8 cellular contexts compared by ENCODE assay signal in genomic region chr12:107404981-107405380, GRCh38.
DNase-seq lines count a peak whose midpoint lies in the region; ATAC-seq, FAIRE-seq and TF ChIP-seq lines count a peak whose summit lies in the region.

No MANE protein-coding gene starts in this region.

- peaks cover 13% of the 10 kb centered on the region for H3K4me1 ChIP-seq in HepG2 (ENCODE audit: insufficient read depth, low read length)

- BruUV-seq in HepG2 (replicated peaks; lab: Mats Ljungman, UMichigan), result no TSS peak

- ATAC-seq in HepG2 (peak; percentile 97), GM21367 (IDR thresholded peaks at IDR 0.05; ENCODE audit: unreplicated experiment) (no peak)

- intact Hi-C loops in HepG2 (cut with micrococcal nuclease; ENCODE audit: unreplicated experiment), result loop anchor here (1.0 kb wide), 1 partner anchor 202 kb away; no protein-coding TSS in a partner anchor

- no peak overlapping the region for H3K4me3 ChIP-seq in HepG2 (replicated peaks in 1 of 3; ENCODE audit: insufficient read depth in 1 of 3, low read depth in 2 of 3, low read length in 3 of 3)

- TF ChIP-seq EP300 in HepG2 (IDR thresholded peaks at IDR 0.05; ENCODE audit: low read depth in 2 of 2, low read length in 2 of 2) (no peak), HepG2 (CRISPR knock-in tag; IDR thresholded peaks at IDR 0.05; ENCODE audit: borderline replicate concordance) (no peak)

- WGBS in HepG2 (ENCODE audit: low lambda C conversion rate), result 58% methylated on average over 2 of the region's 4 CpGs

- TF ChIP-seq POLR2A in HepG2 (IDR thresholded peaks at IDR 0.05; ENCODE audit: insufficient read depth in 1 of 2, low read depth in 2 of 2, low read length in 2 of 2), result no peak

- TF ChIP-seq RAD21 in HepG2 (CRISPR knock-in tag; IDR thresholded peaks at IDR 0.05), result peak; percentile 80

- POLR2A ChIA-PET in HepG2 (lab: Yijun Ruan, JAX), result no interaction called here

- H2AFZ ChIP-seq in HepG2 (ENCODE audit: low read length), result no peak overlapping the region

- peak; percentile 88 for FAIRE-seq in HepG2 (lab: Jason Lieb, UNC)

- CTCF ChIA-PET in HepG2 (lab: Yijun Ruan, JAX; ENCODE audit: low intra/inter-chr PET ratio, low total read pairs), result interaction anchor here (1.2 to 2.1 kb wide), 3 partner anchors 203 to 273 kb away, joined by 3 to 13 read pairs (median 7); no protein-coding TSS in a partner anchor

- H3K9me3 ChIP-seq in HepG2 (ENCODE audit: low read length), result no peaks in the 10 kb centered on the region

- peak; percentile 82 for DNase-seq in ACHN
- peak; percentile 32 for DNase-seq in GM03348 (ENCODE audit: low spot score)
- DNase-seq in NCI-H1694 treated with DMSO at 0.1 percent for 48 hours (lab: John Stamatoyannopoulos, UW), result peak; percentile 40
- DNase-seq in activated naive CD4-positive, alpha-beta T cell treated with anti-CD3 and anti-CD28 coated beads, Interleukin-2, amount 50 U/mL, for 16 hours, result peak; percentile 15
- DNase-seq in HepG2 (ENCODE audit: low spot score), result peak; percentile 66
- no peak for DNase-seq in HK-2 (ENCODE audit: unreplicated experiment)
- DNase-seq in T1000 (lab: John Stamatoyannopoulos, UW), result no peak

- no peak overlapping the region for H3K9ac ChIP-seq in HepG2 (ENCODE audit: insufficient read depth, low read depth, low read length)

- no peak overlapping the region for H3K27ac ChIP-seq in HepG2 (ENCODE audit: extremely low read length, insufficient read depth, low read length)

- TF ChIP-seq CTCF in HepG2 (CRISPR knock-in tag; IDR thresholded peaks at IDR 0.05), result peak; percentile 75

- in situ Hi-C loops in ACHN (cut with HindIII; ENCODE audit: low pct_ligation_motif_present, low pct_unique_long_range_greater_than_20kb, low sequenced_read_pairs), result no loop called here
- in situ Hi-C loops in HepG2 (cut with HindIII; ENCODE audit: extremely low pct_ligation_motif_present, low pct_unique_long_range_greater_than_20kb), result loop anchor here (5.0 to 10.0 kb wide), 3 partner anchors 88 to 273 kb away; a partner anchor contains a TSS

- H3K4me2 ChIP-seq in HepG2 (ENCODE audit: low read depth, low read length), result no peak overlapping the region

- no peaks in the 10 kb centered on the region; the same call in 1 of the 2 replicates for H4K20me1 ChIP-seq in HepG2 (ENCODE audit: insufficient read depth, low read length)

- no peaks in the 10 kb centered on the region; a peak in 1 of 5 replicates for H3K27me3 ChIP-seq in HepG2 (ENCODE audit: control insufficient read depth in 1 of 2, insufficient read depth in 2 of 2, low read length in 2 of 2)

- no peaks in the 10 kb centered on the region for H3K36me3 ChIP-seq in HepG2 (replicated peaks in 1 of 2; ENCODE audit: control insufficient read depth in 1 of 2, insufficient read depth in 2 of 2, low read length in 2 of 2)

- no peaks in the 10 kb centered on the region for H3K79me2 ChIP-seq in HepG2 (ENCODE audit: insufficient read depth, low read length)

TF ChIP-seq in HepG2, 621 proteins besides CTCF, POLR2A, EP300 and RAD21 (continues in another document):
- TF ChIP-seq NR1H2 (CRISPR knock-in tag; IDR thresholded peaks at IDR 0.05; ENCODE audit: borderline replicate concordance, low read depth), result no peak
- no peak for TF ChIP-seq TBP (CRISPR knock-in tag; IDR thresholded peaks at IDR 0.05)
- no peak for TF ChIP-seq ZNF558 (CRISPR knock-in tag; IDR thresholded peaks at IDR 0.05; ENCODE audit: borderline replicate concordance)
- no peak for TF ChIP-seq SMAD3 (CRISPR knock-in tag; IDR thresholded peaks at IDR 0.05)
- TF ChIP-seq STAG1 (CRISPR knock-in tag; IDR thresholded peaks at IDR 0.05), result peak; percentile 85
- peak; percentile 56; the same call in 1 of the 2 replicates for TF ChIP-seq ZKSCAN1 (IDR thresholded peaks at IDR 0.05; ENCODE audit: low read length)
- TF ChIP-seq, protein P1, sequence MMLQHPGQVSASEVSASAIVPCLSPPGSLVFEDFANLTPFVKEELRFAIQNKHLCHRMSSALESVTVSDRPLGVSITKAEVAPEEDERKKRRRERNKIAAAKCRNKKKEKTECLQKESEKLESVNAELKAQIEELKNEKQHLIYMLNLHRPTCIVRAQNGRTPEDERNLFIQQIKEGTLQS (CRISPR knock-in tag; IDR thresholded peaks at IDR 0.05), result no peak
- TF ChIP-seq HOXA5 (CRISPR knock-in tag; IDR thresholded peaks at IDR 0.05), result 0 out of 2 replicates have a peak, but pooled peaks have one; percentile 39
- TF ChIP-seq KIAA2018 (CRISPR knock-in tag; IDR thresholded peaks at IDR 0.05; ENCODE audit: borderline replicate concordance), result no peak
- 0 out of 2 replicates have a peak, but pooled peaks have one; percentile 7 for TF ChIP-seq FOSL2 (CRISPR knock-in tag; IDR thresholded peaks at IDR 0.05)
- TF ChIP-seq ZNF331 (CRISPR knock-in tag; IDR thresholded peaks at IDR 0.05), result 0 out of 2 replicates have a peak, but pooled peaks have one; percentile 17
- peak; percentile 9; the same call in 1 of the 2 replicates for TF ChIP-seq ZNF629 (CRISPR knock-in tag; conservative IDR thresholded peaks at IDR 0.05)
- TF ChIP-seq SMC3 (IDR thresholded peaks at IDR 0.05; ENCODE audit: low read length), result peak; percentile 90
- TF ChIP-seq SATB2 (CRISPR knock-in tag; IDR thresholded peaks at IDR 0.05), result no peak
- no peak for TF ChIP-seq FOXP4 (CRISPR knock-in tag; IDR thresholded peaks at IDR 0.05)

Comparison
In these comparisons a context has a peak if more than half of its experiments do, and no peak if none do; other contexts are left out.
1. DNase-seq: peak in ACHN (single experiment), GM03348 (single experiment), NCI-H1694 treated with DMSO at 0.1 percent for 48 hours (single experiment), activated naive CD4-positive, alpha-beta T cell treated with anti-CD3 and anti-CD28 coated beads, Interleukin-2, amount 50 U/mL, for 16 hours (single experiment) and HepG2 (single experiment); none in HK-2 (single experiment) and T1000 (single experiment).